Comparison of ENCODE assay signal across 12 cellular contexts in the genomic region with DNA sequence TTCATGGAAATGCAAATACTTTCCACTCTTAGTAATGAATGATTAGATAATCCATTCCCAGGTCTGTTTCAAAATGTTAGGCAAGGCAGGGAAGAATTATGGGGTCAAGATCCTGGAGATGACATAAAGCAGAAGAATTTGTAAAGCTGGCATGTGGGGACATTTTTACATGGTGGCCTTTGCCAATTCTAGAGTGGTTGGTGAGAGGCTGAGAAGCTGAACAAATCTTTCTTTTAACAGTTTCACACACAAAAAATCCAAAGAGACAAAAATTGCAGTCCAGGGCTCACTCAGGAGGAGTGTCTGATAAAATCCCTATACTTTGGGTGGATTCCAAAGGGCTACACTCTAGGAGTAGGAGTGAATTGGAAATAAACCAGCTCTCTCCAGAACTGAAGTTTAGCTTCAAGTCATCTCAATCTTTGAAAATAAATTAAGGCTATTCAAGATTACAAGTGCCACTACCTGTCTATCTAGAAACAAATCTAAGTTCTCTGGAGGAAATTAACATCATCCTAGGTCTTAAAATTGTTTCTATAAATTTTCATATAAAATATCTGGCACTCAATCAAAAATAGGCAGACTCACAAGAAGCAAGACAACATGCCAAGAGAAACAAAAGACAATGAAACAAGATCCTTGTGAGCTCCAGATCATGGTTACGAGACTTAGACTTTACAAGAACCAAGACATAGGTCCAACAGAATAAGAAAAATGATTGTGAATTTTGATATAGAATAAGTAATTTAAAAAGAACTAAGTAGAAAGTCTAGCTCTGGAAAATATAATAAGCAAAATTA.
"Had no signal": no experiment of that assay in that cellular context is flagged by ENCODE, and none has a peak within 500 bp of the region (broad histone marks: within the 10 kb centered on the region; RNA-seq: fewer than 3 reads in every experiment).

No MANE protein-coding gene starts in this region.

- ATAC-seq: stimulated activated memory B cell treated with anti-CD40 and anti-IgM and Interleukin-4, amounts not matched to agents 10 μg/mL and 1 μg/mL and 100 μg/mL, for 72 hours; T-cell had no signal

- DNase-seq: activated CD4-positive, CD25-positive, alpha-beta regulatory T cell treated with anti-CD3 and anti-CD28 coated beads, Interleukin-2, amount 50 U/mL, for 72 hours; activated naive CD4-positive, alpha-beta T cell treated with Interleukin-2 at 50 U/mL for 16 hours; anterior cingulate cortex; naive B cell; retina; stimulated activated CD4-positive, alpha-beta T cell treated with anti-CD3 and anti-CD28 coated beads, Interleukin-2, amount 100 ng/mL, for 48 hours; T-cell; T1000; tibial artery; uterus had no signal

- H3K27ac ChIP-seq: esophagus muscularis mucosa, tibial artery, uterus had no signal

- H3K9me3 ChIP-seq: esophagus muscularis mucosa, tibial artery, uterus had no signal

- H3K36me3 ChIP-seq: esophagus muscularis mucosa, tibial artery, uterus had no signal

- H3K4me3 ChIP-seq: esophagus muscularis mucosa, tibial artery, uterus had no signal

- H3K27me3 ChIP-seq: esophagus muscularis mucosa, tibial artery, uterus had no signal

- H3K4me1 ChIP-seq: tibial artery, uterus had no signal
